ENCODE assay signal across 16 cellular contexts in genomic region chr1:246034630-246035029, GRCh38.
"Had no signal": no experiment of that assay in that cellular context is flagged by ENCODE, and none has a peak within 500 bp of the region (broad histone marks: within the 10 kb centered on the region; RNA-seq: fewer than 3 reads in every experiment).

No MANE protein-coding gene starts in this region.

- H3K4me3 ChIP-seq: coronary artery, lung, ovary, psoas muscle, thoracic aorta, tibial nerve had no signal

- ATAC-seq: natural killer cell; psoas muscle; stimulated activated naive B cell treated with anti-CD40 and anti-IgM and Interleukin-4, amounts not matched to agents 10 μg/mL and 1 μg/mL and 100 μg/mL, for 72 hours had no signal

- H3K4me1 ChIP-seq: psoas muscle, tibial nerve had no signal

- H3K9me3 ChIP-seq: esophagus muscularis mucosa, ovary, psoas muscle, thoracic aorta, upper lobe of left lung had no signal

- H3K4me1 Mint-ChIP-seq: memory B cell, natural killer cell had no signal

- H3K27me3 ChIP-seq: esophagus muscularis mucosa, ovary, tibial nerve, upper lobe of left lung had no signal

- H3K4me3 Mint-ChIP-seq: memory B cell; natural killer cell; stimulated activated naive B cell treated with anti-CD40 and anti-IgM and Interleukin-4, amounts not matched to agents 10 μg/mL and 1 μg/mL and 100 μg/mL, for 72 hours; stimulated activated naive CD8-positive, alpha-beta T cell treated with anti-CD3 and anti-CD28 coated beads, Interleukin-15, Interleukin-2, amounts not matched to agents 100 ng/mL and 50 ng/mL, for 24 hours had no signal

- H3K27ac ChIP-seq: coronary artery, esophagus muscularis mucosa, ovary, psoas muscle, thoracic aorta, tibial nerve had no signal

- H3K27me3 Mint-ChIP-seq: memory B cell; stimulated activated naive B cell treated with anti-CD40 and anti-IgM and Interleukin-4, amounts not matched to agents 10 μg/mL and 1 μg/mL and 100 μg/mL, for 72 hours; stimulated activated naive CD8-positive, alpha-beta T cell treated with anti-CD3 and anti-CD28 coated beads, Interleukin-15, Interleukin-2, amounts not matched to agents 100 ng/mL and 50 ng/mL, for 24 hours had no signal

- H3K27ac Mint-ChIP-seq: memory B cell; natural killer cell; stimulated activated naive B cell treated with anti-CD40 and anti-IgM and Interleukin-4, amounts not matched to agents 10 μg/mL and 1 μg/mL and 100 μg/mL, for 72 hours; stimulated activated naive CD8-positive, alpha-beta T cell treated with anti-CD3 and anti-CD28 coated beads, Interleukin-15, Interleukin-2, amounts not matched to agents 100 ng/mL and 50 ng/mL, for 24 hours had no signal

- DNase-seq: effector memory CD4-positive, alpha-beta T cell; natural killer cell; ovary; psoas muscle; small intestine; stimulated activated CD4-positive, alpha-beta T cell treated with anti-CD3 and anti-CD28 coated beads, Interleukin-15, amount 100 ng/mL, for 24 hours; stimulated activated CD4-positive, alpha-beta T cell treated with anti-CD3 and anti-CD28 coated beads, Interleukin-2, amount 100 ng/mL, for 48 hours; stimulated activated naive B cell treated with anti-CD40 and anti-IgM and Interleukin-4, amounts not matched to agents 10 μg/mL and 1 μg/mL and 100 μg/mL, for 72 hours; upper lobe of left lung had no signal

- H3K36me3 ChIP-seq: esophagus muscularis mucosa, ovary, thoracic aorta, tibial nerve, upper lobe of left lung had no signal

- H3K9me3 Mint-ChIP-seq: natural killer cell; stimulated activated naive CD8-positive, alpha-beta T cell treated with anti-CD3 and anti-CD28 coated beads, Interleukin-15, Interleukin-2, amounts not matched to agents 100 ng/mL and 50 ng/mL, for 24 hours had no signal

- H3K36me3 Mint-ChIP-seq: natural killer cell; stimulated activated naive B cell treated with anti-CD40 and anti-IgM and Interleukin-4, amounts not matched to agents 10 μg/mL and 1 μg/mL and 100 μg/mL, for 72 hours had no signal
